ENCODE assay signal across 8 cellular contexts in the genomic region with DNA sequence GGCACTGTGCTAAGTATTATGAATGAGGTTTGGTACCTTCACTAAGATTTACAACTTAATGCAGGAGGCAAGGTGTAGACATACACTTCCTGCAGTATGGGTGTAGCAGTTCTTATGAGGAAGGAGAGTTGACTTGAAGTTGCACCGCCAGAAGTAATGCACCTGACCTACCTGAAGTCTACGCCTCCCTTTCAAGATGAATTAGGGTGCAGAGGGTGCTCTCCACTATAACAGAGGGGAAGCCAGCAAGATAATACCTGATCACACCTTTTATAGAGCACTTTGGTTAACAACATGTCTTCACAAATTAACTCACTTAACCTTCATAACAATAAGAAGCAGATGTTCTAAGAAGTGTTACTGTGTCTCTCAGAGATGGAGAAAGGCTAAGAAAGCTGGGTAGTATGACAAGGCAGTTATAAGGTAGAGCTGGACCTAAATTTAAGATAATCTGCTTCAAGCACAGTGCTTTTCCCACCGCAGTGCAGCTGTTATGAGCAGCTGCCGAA. TPM values are rescaled to one million over a fixed set of nuclear protein-coding genes. Genes with fewer than 3 reads are reported as not detected.
A peak's percentile ranks its signal among the peaks of the same experiment; 100 is the strongest.
DNase-seq lines count a peak whose midpoint lies in the region; ATAC-seq and TF ChIP-seq lines count a peak whose summit lies in the region.

No MANE protein-coding gene starts in this region.

- peak overlapping the region; percentile 52 for H2AFZ ChIP-seq in Karpas-422 (ENCODE audit: low read length)

- intact Hi-C loops in dendritic cell treated with granulocyte-macrophage colony-stimulating factor and Interleukin-4, amounts not matched to agents 40 ng/mL and 50 ng/mL, for 4 days (cut with micrococcal nuclease), result no loop called here

- H3K4me1 Mint-ChIP-seq in dendritic cell treated with granulocyte-macrophage colony-stimulating factor and Interleukin-4, amounts not matched to agents 40 ng/mL and 50 ng/mL, for 4 days (ENCODE audit: low read depth), result peaks cover 23% of the 10 kb centered on the region
- H3K4me1 Mint-ChIP-seq in nephron progenitor cell, result peaks cover 30% of the 10 kb centered on the region

- H3K4me3 ChIP-seq in BLaER1 treated with 17β-estradiol and CSF1 and Interleukin-3, amounts not matched to agents 10 nM and 100 nM, result peak overlapping the region; percentile 65 to 96 (median 92); a peak in 19 of 20 replicates
- H3K4me3 ChIP-seq in Karpas-422 (ENCODE audit: low read length), result peak overlapping the region; percentile 91

- TF ChIP-seq CTCF in nephron progenitor cell (IDR thresholded peaks at IDR 0.05), result no peak

- no peaks in the 10 kb centered on the region; the same call in 1 of the 2 replicates for H3K9me2 ChIP-seq in Karpas-422 (replicated peaks; ENCODE audit: insufficient read depth, low read length)

- peaks cover 44% of the 10 kb centered on the region for H3K79me2 ChIP-seq in Karpas-422 (ENCODE audit: low read length)

- H3K27ac Mint-ChIP-seq in dendritic cell treated with granulocyte-macrophage colony-stimulating factor and Interleukin-4, amounts not matched to agents 40 ng/mL and 50 ng/mL, for 4 days, result peak overlapping the region; percentile 98
- H3K27ac Mint-ChIP-seq in nephron progenitor cell, result peak overlapping the region; percentile 99

- H3K9me3 ChIP-seq in BLaER1 treated with 17β-estradiol and CSF1 and Interleukin-3, amounts not matched to agents 10 nM and 100 nM (replicated peaks in 1 of 11), result peaks cover 0 to 9% (median 4%) of the 10 kb centered on the region in 11 experiments; a peak in 9 of 22 replicates
- H3K9me3 ChIP-seq in Karpas-422 (ENCODE audit: low read length), result no peaks in the 10 kb centered on the region

- peaks cover 21 to 37% (median 28%) of the 10 kb centered on the region in 10 experiments for H3K4me1 ChIP-seq in BLaER1 treated with 17β-estradiol and CSF1 and Interleukin-3, amounts not matched to agents 10 nM and 100 nM
- H3K4me1 ChIP-seq in Karpas-422 (ENCODE audit: low read length), result peaks cover 28% of the 10 kb centered on the region

- peaks cover 5 to 25% (median 19%) of the 10 kb centered on the region in 11 experiments; a peak in 18 of 22 replicates for H3K36me3 ChIP-seq in BLaER1 treated with 17β-estradiol and CSF1 and Interleukin-3, amounts not matched to agents 10 nM and 100 nM
- H3K36me3 ChIP-seq in Karpas-422 (ENCODE audit: insufficient read depth, low read length), result no peaks in the 10 kb centered on the region

- H3K27ac ChIP-seq in BLaER1 treated with 17β-estradiol and CSF1 and Interleukin-3, amounts not matched to agents 10 nM and 100 nM, result peak overlapping the region; percentile 66 to 97 (median 94); a peak in 21 of 22 replicates
- peak overlapping the region; percentile 42 for H3K27ac ChIP-seq in Karpas-422 (ENCODE audit: low read length)

- peaks cover 23% of the 10 kb centered on the region for H3K36me3 Mint-ChIP-seq in dendritic cell treated with granulocyte-macrophage colony-stimulating factor and Interleukin-4, amounts not matched to agents 40 ng/mL and 50 ng/mL, for 4 days (ENCODE audit: low read depth)
- H3K36me3 Mint-ChIP-seq in nephron progenitor cell (ENCODE audit: low read depth), result peaks cover 5% of the 10 kb centered on the region

- no peaks in the 10 kb centered on the region for H3K27me3 Mint-ChIP-seq in dendritic cell treated with granulocyte-macrophage colony-stimulating factor and Interleukin-4, amounts not matched to agents 40 ng/mL and 50 ng/mL, for 4 days
- H3K27me3 Mint-ChIP-seq in nephron progenitor cell (ENCODE audit: low read depth, poor library complexity), result peaks cover 20% of the 10 kb centered on the region

- H3K4me2 ChIP-seq in BLaER1 treated with 17β-estradiol and CSF1 and Interleukin-3, amounts not matched to agents 10 nM and 100 nM, result peak overlapping the region; percentile 53 to 92 (median 77)
- peak overlapping the region; percentile 72 for H3K4me2 ChIP-seq in Karpas-422 (ENCODE audit: low read depth, low read length, poor library complexity, severe bottlenecking)

- ATAC-seq in GM19328 (IDR thresholded peaks at IDR 0.05; ENCODE audit: unreplicated experiment), result no peak

- H4K20me1 ChIP-seq in BLaER1 treated with 17β-estradiol and CSF1 and Interleukin-3, amounts not matched to agents 10 nM and 100 nM, result peaks cover 29 to 43% (median 37%) of the 10 kb centered on the region in 11 experiments; a peak in 20 of 22 replicates
- no peaks in the 10 kb centered on the region; the same call in 1 of the 2 replicates for H4K20me1 ChIP-seq in Karpas-422 (ENCODE audit: insufficient read depth, low read depth, low read length)

- H3K9ac ChIP-seq in BLaER1 treated with 17β-estradiol and CSF1 and Interleukin-3, amounts not matched to agents 10 nM and 100 nM, result peak overlapping the region; percentile 92 to 99 (median 96); a peak in 21 of 22 replicates
- H3K9ac ChIP-seq in Karpas-422 (ENCODE audit: low read length), result peak overlapping the region; percentile 59

- H3K27me3 ChIP-seq in BLaER1 treated with 17β-estradiol and CSF1 and Interleukin-3, amounts not matched to agents 10 nM and 100 nM, result no peaks in the 10 kb centered on the region
- no peaks in the 10 kb centered on the region for H3K27me3 ChIP-seq in Karpas-422 (ENCODE audit: low read length)

- no peak for DNase-seq in Karpas-422
- no peak for DNase-seq in nephron progenitor cell
- no peak for DNase-seq in stimulated activated CD4-positive, alpha-beta T cell treated with anti-CD3 and anti-CD28 coated beads, Interleukin-4, amount 100 ng/mL, for 24 hours
- no peak for DNase-seq in DMS153 (lab: John Stamatoyannopoulos, UW)
- DNase-seq in kidney tubule cell (ENCODE audit: low spot score), result no peak

- H3K4me3 Mint-ChIP-seq in dendritic cell treated with granulocyte-macrophage colony-stimulating factor and Interleukin-4, amounts not matched to agents 40 ng/mL and 50 ng/mL, for 4 days, result peak overlapping the region; percentile 98
- peak overlapping the region; percentile 97 for H3K4me3 Mint-ChIP-seq in nephron progenitor cell

- H3K9me3 Mint-ChIP-seq in dendritic cell treated with granulocyte-macrophage colony-stimulating factor and Interleukin-4, amounts not matched to agents 40 ng/mL and 50 ng/mL, for 4 days, result no peaks in the 10 kb centered on the region
- peaks cover 3% of the 10 kb centered on the region for H3K9me3 Mint-ChIP-seq in nephron progenitor cell

RNA-seq across cellular contexts. Expression of a gene that starts 0.6 kb away (rescaled TPM):
- total RNA-seq in Karpas-422 (2014; rRNA removed; shearing (Covaris generic); ENCODE audit: low replicate concordance), result 12.3 and 34.9 TPM in 2 replicates
